1 cellular context compared by ENCODE assay signal in the genomic region with DNA sequence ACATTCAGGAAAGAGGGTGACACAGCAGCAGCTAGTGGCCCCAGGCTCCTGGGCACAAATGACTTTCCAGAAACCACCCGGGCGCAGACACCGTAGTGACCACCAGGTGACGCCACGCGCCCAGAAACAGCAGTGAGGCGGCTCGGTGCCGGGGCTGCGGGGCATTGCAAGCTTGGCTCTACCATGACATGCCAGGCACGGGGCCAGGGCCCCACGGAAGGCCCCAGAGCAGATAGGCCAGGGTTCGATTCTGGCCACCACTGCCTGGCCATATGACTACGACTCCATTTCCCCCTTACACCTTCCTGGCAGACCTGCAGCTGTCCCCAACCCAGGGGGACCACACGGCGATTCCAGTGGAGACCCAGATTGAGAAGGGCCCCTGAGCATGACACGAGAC.
TF ChIP-seq lines count a peak whose summit lies in the region.

No MANE protein-coding gene starts in this region.

TF ChIP-seq in GM23338, 12 proteins besides CTCF, POLR2A, EP300 and RAD21:
- no peak for TF ChIP-seq ZNF331 (CRISPR knock-in tag; IDR thresholded peaks at IDR 0.05; ENCODE audit: low read depth)
- TF ChIP-seq POLR2AphosphoS5 (IDR thresholded peaks at IDR 0.05; ENCODE audit: low read depth), result no peak
- TF ChIP-seq ZNF114 (CRISPR knock-in tag; IDR thresholded peaks at IDR 0.05), result no peak
- TF ChIP-seq JUNB (IDR thresholded peaks at IDR 0.05; ENCODE audit: unreplicated experiment), result no peak
- TF ChIP-seq, protein P1, sequence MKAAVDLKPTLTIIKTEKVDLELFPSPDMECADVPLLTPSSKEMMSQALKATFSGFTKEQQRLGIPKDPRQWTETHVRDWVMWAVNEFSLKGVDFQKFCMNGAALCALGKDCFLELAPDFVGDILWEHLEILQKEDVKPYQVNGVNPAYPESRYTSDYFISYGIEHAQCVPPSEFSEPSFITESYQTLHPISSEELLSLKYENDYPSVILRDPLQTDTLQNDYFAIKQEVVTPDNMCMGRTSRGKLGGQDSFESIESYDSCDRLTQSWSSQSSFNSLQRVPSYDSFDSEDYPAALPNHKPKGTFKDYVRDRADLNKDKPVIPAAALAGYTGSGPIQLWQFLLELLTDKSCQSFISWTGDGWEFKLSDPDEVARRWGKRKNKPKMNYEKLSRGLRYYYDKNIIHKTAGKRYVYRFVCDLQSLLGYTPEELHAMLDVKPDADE (IDR thresholded peaks at IDR 0.05), result no peak
- no peak for TF ChIP-seq NANOG (IDR thresholded peaks at IDR 0.05; ENCODE audit: borderline replicate concordance)
- TF ChIP-seq EZH2phosphoT487 (IDR thresholded peaks at IDR 0.05; ENCODE audit: unreplicated experiment), result no peak
- TF ChIP-seq ZNF462 (CRISPR knock-in tag; IDR thresholded peaks at IDR 0.05), result no peak
TF ChIP-seq in GM23338: peak in this region for 0.
